In the genomic region with DNA sequence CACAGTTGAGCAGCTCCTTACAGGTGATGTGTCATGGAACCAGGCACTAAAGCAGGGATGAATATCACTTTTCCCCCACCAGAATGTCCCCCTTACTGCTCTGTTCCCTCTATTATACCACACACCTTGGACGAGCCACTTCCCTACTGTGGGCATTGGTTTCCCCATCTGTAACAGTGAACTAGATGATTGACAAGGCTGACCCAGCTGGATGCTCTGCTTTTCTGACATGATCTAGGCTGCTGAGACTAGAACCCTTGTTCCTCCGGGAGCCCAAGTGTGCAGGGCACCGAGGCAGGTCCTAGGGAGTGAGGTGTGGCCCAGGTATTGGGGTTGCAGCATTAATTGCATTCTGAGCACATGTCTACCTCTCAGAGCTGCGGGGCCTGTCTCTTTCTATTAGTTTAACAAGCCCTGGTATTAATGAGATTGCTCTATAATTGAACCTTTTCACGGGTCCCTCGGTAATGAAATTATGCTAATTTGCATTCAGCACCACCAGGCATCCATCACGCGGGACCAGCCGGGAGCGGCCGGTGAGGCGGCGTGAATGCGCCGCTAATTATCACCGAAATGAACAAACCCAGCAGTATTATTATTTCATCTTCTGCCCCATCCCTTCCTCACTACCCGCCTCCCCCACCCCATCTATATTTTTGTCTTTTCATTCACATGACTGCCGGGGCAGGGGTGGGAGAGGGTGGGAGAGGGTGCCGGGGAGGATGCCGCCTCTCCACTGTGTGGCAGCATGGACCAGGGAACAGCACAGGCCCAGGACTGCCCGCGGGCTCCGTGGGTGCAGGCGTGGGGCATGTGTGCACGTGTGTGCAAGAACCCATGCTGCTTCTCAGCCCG, we compare ENCODE assay signal across 22 cellular contexts.
DNase-seq lines count a peak whose midpoint lies in the region; ATAC-seq and TF ChIP-seq lines count a peak whose summit lies in the region.
"Had no signal": no experiment of that assay in that cellular context is flagged by ENCODE, and none has a peak within 500 bp of the region (broad histone marks: within the 10 kb centered on the region; RNA-seq: fewer than 3 reads in every experiment).

No MANE protein-coding gene starts in this region.

- H3K27me3 ChIP-seq in uterus: no peaks in the 10 kb centered on the region
- H3K27me3 ChIP-seq: cardiac muscle cell, left lung had no signal

- no peaks in the 10 kb centered on the region for H3K4me1 ChIP-seq in uterus
- H3K4me1 ChIP-seq: left lung had no signal

- H3K27ac ChIP-seq in uterus: no peak overlapping the region
- H3K27ac ChIP-seq: cardiac muscle cell, GM23248, KMS-11, left lung had no signal

- no peaks in the 10 kb centered on the region for H3K36me3 ChIP-seq in uterus
- H3K36me3 ChIP-seq: cardiac muscle cell, left lung had no signal

- no peaks in the 10 kb centered on the region for H3K4me1 Mint-ChIP-seq in natural killer cell treated with Interleukin-12 subunit alpha and Interleukin-12 subunit beta and Interleukin-15 and Interleukin-18, amount 100 ng/mL, for 72 hours (ENCODE audit: low read depth in 2 of 2)
- H3K4me1 Mint-ChIP-seq in natural killer cell: no peaks in the 10 kb centered on the region

- no peaks in the 10 kb centered on the region for H3K9me3 Mint-ChIP-seq in natural killer cell treated with Interleukin-12 subunit alpha and Interleukin-12 subunit beta and Interleukin-15 and Interleukin-18, amount 100 ng/mL, for 72 hours
- no peaks in the 10 kb centered on the region for H3K9me3 Mint-ChIP-seq in natural killer cell
- H3K9me3 Mint-ChIP-seq: activated naive CD4-positive, alpha-beta T cell treated with anti-CD3 and anti-CD28 coated beads, Interleukin-2, amount 50 U/mL, for 72 hours; effector memory CD8-positive, alpha-beta T cell; T-helper 2 cell treated with Interferon-gamma antibody and Interleukin-4, amounts not matched to agents 5 μg/mL and 100 μg/mL, for 36 hours had no signal

- no peak for TF ChIP-seq POLR2A in uterus (IDR thresholded peaks at IDR 0.05)

- H3K4me3 ChIP-seq in uterus: no peak overlapping the region
- H3K4me3 ChIP-seq: cardiac muscle cell, GM23248, left lung had no signal

- H3K36me3 Mint-ChIP-seq in natural killer cell treated with Interleukin-12 subunit alpha and Interleukin-12 subunit beta and Interleukin-15 and Interleukin-18, amount 100 ng/mL, for 72 hours: no peaks in the 10 kb centered on the region
- H3K36me3 Mint-ChIP-seq in natural killer cell: no peaks in the 10 kb centered on the region
- H3K36me3 Mint-ChIP-seq: activated naive CD4-positive, alpha-beta T cell treated with anti-CD3 and anti-CD28 coated beads, Interleukin-2, amount 50 U/mL, for 72 hours had no signal

- ATAC-seq in natural killer cell treated with Interleukin-12 subunit alpha and Interleukin-12 subunit beta and Interleukin-15 and Interleukin-18, amount 100 ng/mL, for 72 hours: peak; percentile 49 to 51
- ATAC-seq in natural killer cell (no peak), HG03280 (IDR thresholded peaks at IDR 0.05; ENCODE audit: unreplicated experiment) (no peak)
- ATAC-seq: activated naive CD4-positive, alpha-beta T cell treated with anti-CD3 and anti-CD28 coated beads, Interleukin-2, amount 50 U/mL, for 72 hours; effector memory CD8-positive, alpha-beta T cell; left lung had no signal

- no peak for DNase-seq in natural killer cell treated with Interleukin-12 subunit alpha and Interleukin-12 subunit beta and Interleukin-15 and Interleukin-18, amount 100 ng/mL, for 72 hours (ENCODE audit: low spot score)
- DNase-seq in natural killer cell (no peak), ecto neural progenitor cell (ENCODE audit: low spot score) (peak; percentile 44), mucosa of gallbladder (ENCODE audit: low spot score) (peak; percentile 7), SK-N-DZ (ENCODE audit: low spot score) (no peak), NCI-H2227 treated with DMSO at 0.1 percent for 48 hours (lab: John Stamatoyannopoulos, UW) (no peak), uterus (no peak)
- DNase-seq: activated CD4-positive, alpha-beta T cell treated with anti-CD3 and anti-CD28 coated beads for 48 hours; activated T-cell treated with anti-CD3 and anti-CD28 coated beads for 4 hours; effector memory CD8-positive, alpha-beta T cell; GF-D8; GM23248; left lung; NCI-H1417 treated with DMSO at 0.1 percent for 48 hours; NCI-H345; Right ventricle myocardium superior; stimulated activated CD4-positive, alpha-beta T cell treated with anti-CD3 and anti-CD28 coated beads, Interleukin-15, amount 100 ng/mL, for 24 hours had no signal

- TF ChIP-seq CTCF in natural killer cell (IDR thresholded peaks at IDR 0.05) (no peak), uterus (IDR thresholded peaks at IDR 0.05) (no peak)

- peaks cover 14 to 30% of the 10 kb centered on the region in 2 donors for H3K27me3 Mint-ChIP-seq in natural killer cell treated with Interleukin-12 subunit alpha and Interleukin-12 subunit beta and Interleukin-15 and Interleukin-18, amount 100 ng/mL, for 72 hours
- peaks cover 12 to 40% of the 10 kb centered on the region in 2 donors for H3K27me3 Mint-ChIP-seq in natural killer cell (ENCODE audit: low read depth in 2 of 2)

- intact Hi-C loops in natural killer cell (cut with micrococcal nuclease) (no loop called here), uterus (cut with DNase I; ENCODE audit: low total_unique reads) (no loop called here)

- H3K27ac Mint-ChIP-seq in natural killer cell treated with Interleukin-12 subunit alpha and Interleukin-12 subunit beta and Interleukin-15 and Interleukin-18, amount 100 ng/mL, for 72 hours: no peak overlapping the region
- no peak overlapping the region for H3K27ac Mint-ChIP-seq in natural killer cell
- H3K27ac Mint-ChIP-seq: activated naive CD4-positive, alpha-beta T cell treated with anti-CD3 and anti-CD28 coated beads, Interleukin-2, amount 50 U/mL, for 72 hours; effector memory CD8-positive, alpha-beta T cell; T-helper 2 cell treated with Interferon-gamma antibody and Interleukin-4, amounts not matched to agents 5 μg/mL and 100 μg/mL, for 36 hours had no signal

- no peaks in the 10 kb centered on the region for H3K9me3 ChIP-seq in uterus
- H3K9me3 ChIP-seq: left lung had no signal

- H3K4me3 Mint-ChIP-seq in natural killer cell treated with Interleukin-12 subunit alpha and Interleukin-12 subunit beta and Interleukin-15 and Interleukin-18, amount 100 ng/mL, for 72 hours: no peak overlapping the region
- no peak overlapping the region for H3K4me3 Mint-ChIP-seq in natural killer cell
- H3K4me3 Mint-ChIP-seq: effector memory CD8-positive, alpha-beta T cell; T-helper 2 cell treated with Interferon-gamma antibody and Interleukin-4, amounts not matched to agents 5 μg/mL and 100 μg/mL, for 36 hours had no signal

Comparison
In these comparisons a context has a peak if more than half of its experiments do, and no peak if none do; other contexts are left out.
1. ATAC-seq: peak in natural killer cell treated with Interleukin-12 subunit alpha and Interleukin-12 subunit beta and Interleukin-15 and Interleukin-18, amount 100 ng/mL, for 72 hours (2 of 2); none in natural killer cell (0 of 3) and HG03280 (single experiment).
2. DNase-seq: peak in ecto neural progenitor cell (single experiment) and mucosa of gallbladder (single experiment); none in natural killer cell treated with Interleukin-12 subunit alpha and Interleukin-12 subunit beta and Interleukin-15 and Interleukin-18, amount 100 ng/mL, for 72 hours (single experiment), natural killer cell (single experiment), SK-N-DZ (single experiment), NCI-H2227 treated with DMSO at 0.1 percent for 48 hours (single experiment) and uterus (0 of 2).